ENCODE assay signal across 11 cellular contexts in the genomic region with DNA sequence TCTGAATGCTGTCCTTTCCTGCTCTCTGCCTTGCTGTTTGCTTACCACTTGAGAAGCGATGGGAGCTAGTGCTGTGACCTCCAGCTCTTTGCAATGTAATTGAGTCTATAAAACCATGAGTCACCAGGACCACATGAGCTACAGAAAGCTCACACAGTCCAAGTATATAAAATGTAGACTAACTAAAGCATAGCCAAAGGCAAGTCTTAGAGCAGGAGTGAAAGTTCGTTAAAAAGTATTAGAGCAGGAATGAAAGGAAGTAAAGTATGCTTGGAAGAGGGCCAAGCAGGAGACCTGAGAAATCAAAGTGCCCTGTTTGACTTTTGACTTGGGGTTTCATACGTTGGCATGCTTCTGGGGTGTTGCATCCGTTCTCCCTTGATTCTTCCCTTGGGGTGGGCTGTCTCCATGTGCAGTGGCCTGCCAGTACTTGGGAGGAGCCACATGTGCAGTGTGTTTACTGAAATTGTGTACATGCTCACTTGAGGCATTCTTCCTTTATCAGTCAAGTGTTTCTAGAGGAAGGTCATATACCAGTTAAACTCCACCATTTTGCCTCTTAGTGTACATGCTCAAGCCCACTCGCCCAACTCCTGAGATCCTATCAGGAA.
DNase-seq lines count a peak whose midpoint lies in the region; ATAC-seq and TF ChIP-seq lines count a peak whose summit lies in the region.
"Had no signal": no experiment of that assay in that cellular context is flagged by ENCODE, and none has a peak within 500 bp of the region (broad histone marks: within the 10 kb centered on the region; RNA-seq: fewer than 3 reads in every experiment).

No MANE protein-coding gene starts in this region.

- ATAC-seq in GM19463 (IDR thresholded peaks at IDR 0.05; ENCODE audit: unreplicated experiment) = no peak
- no peak for ATAC-seq in GM18909 (IDR thresholded peaks at IDR 0.05; ENCODE audit: poor library complexity, unreplicated experiment)
- ATAC-seq: natural killer cell had no signal

- peaks cover 29% of the 10 kb centered on the region for H3K4me1 Mint-ChIP-seq in endodermal cell
- H3K4me1 Mint-ChIP-seq: CD4-positive, CD25-positive, alpha-beta regulatory T cell; natural killer cell had no signal

- TF ChIP-seq CTCF in HFF-Myc (IDR thresholded peaks at IDR 0.05; ENCODE audit: low read depth, low read length, missing control alignments) (no peak), foreskin fibroblast (IDR thresholded peaks at IDR 0.05; ENCODE audit: low read depth, low read length) (no peak), endodermal cell (conservative IDR thresholded peaks at IDR 0.05) (no peak)

- H3K27ac ChIP-seq in endodermal cell (ENCODE audit: low read depth, low read length) = no peak overlapping the region

- no peaks in the 10 kb centered on the region for H3K36me3 Mint-ChIP-seq in endodermal cell (ENCODE audit: low read depth)
- H3K36me3 Mint-ChIP-seq: CD4-positive, CD25-positive, alpha-beta regulatory T cell; natural killer cell had no signal

- H3K4me3 Mint-ChIP-seq in endodermal cell = no peak overlapping the region
- H3K4me3 Mint-ChIP-seq: CD4-positive, CD25-positive, alpha-beta regulatory T cell; natural killer cell had no signal

- H3K27me3 Mint-ChIP-seq in endodermal cell (ENCODE audit: insufficient read depth) = no peaks in the 10 kb centered on the region
- H3K27me3 Mint-ChIP-seq: CD4-positive, CD25-positive, alpha-beta regulatory T cell had no signal

- no peaks in the 10 kb centered on the region for H3K36me3 ChIP-seq in endodermal cell (ENCODE audit: control insufficient read depth, insufficient read depth, low read length)

- DNase-seq in AG08395 (ENCODE audit: low spot score) = peak; percentile 63
- peak; percentile 54 for DNase-seq in HFF-Myc (ENCODE audit: extremely low read depth, low read depth)
- DNase-seq in SHP77 treated with DMSO at 0.1 percent for 48 hours (lab: John Stamatoyannopoulos, UW) = peak; percentile 44
- DNase-seq in foreskin fibroblast = peak; percentile 54 to 87
- no peak for DNase-seq in stimulated activated CD4-positive, alpha-beta T cell treated with anti-CD3 and anti-CD28 coated beads, Interleukin-1b, Interleukin-23, amount 100 ng/mL, for 48 hours
- DNase-seq in endodermal cell = no peak
- DNase-seq: CD4-positive, CD25-positive, alpha-beta regulatory T cell; KG1; natural killer cell had no signal

- no peaks in the 10 kb centered on the region for H3K9me3 Mint-ChIP-seq in endodermal cell
- H3K9me3 Mint-ChIP-seq: natural killer cell had no signal

- WGBS in endodermal cell (ENCODE audit: insufficient coverage in 1 of 2, insufficient read length in 1 of 2), 2 experiments = 83 to 91% methylated on average over 2 to 5 of the region's 5 CpGs

- H3K4me3 ChIP-seq in HFF-Myc (replicated peaks; ENCODE audit: low read depth, low read length) = no peak overlapping the region
- no peak overlapping the region for H3K4me3 ChIP-seq in foreskin fibroblast (ENCODE audit: low read depth in 1 of 2, low read length in 2 of 2)
- no peak overlapping the region for H3K4me3 ChIP-seq in endodermal cell (ENCODE audit: low read length)

- H3K4me1 ChIP-seq in endodermal cell (ENCODE audit: control insufficient read depth, insufficient read depth, low read length) = peaks cover 8% of the 10 kb centered on the region

- H3K9ac ChIP-seq in endodermal cell (ENCODE audit: extremely low read depth, low read length, poor library complexity, severe bottlenecking) = no peak overlapping the region

- no peaks in the 10 kb centered on the region for H3K9me3 ChIP-seq in endodermal cell (ENCODE audit: control insufficient read depth, low read length)

- no peak overlapping the region for H3K27ac Mint-ChIP-seq in endodermal cell
- H3K27ac Mint-ChIP-seq: CD4-positive, CD25-positive, alpha-beta regulatory T cell; natural killer cell had no signal

- H3K27me3 ChIP-seq in endodermal cell (ENCODE audit: control insufficient read depth, insufficient read depth, low read length, poor library complexity, severe bottlenecking) = no peaks in the 10 kb centered on the region

Comparison
In these comparisons a context has a peak if more than half of its experiments do, and no peak if none do; other contexts are left out.
1. DNase-seq: peak in AG08395 (single experiment), HFF-Myc (single experiment), SHP77 treated with DMSO at 0.1 percent for 48 hours (single experiment) and foreskin fibroblast (2 of 2); none in stimulated activated CD4-positive, alpha-beta T cell treated with anti-CD3 and anti-CD28 coated beads, Interleukin-1b, Interleukin-23, amount 100 ng/mL, for 48 hours (single experiment) and endodermal cell (single experiment).